In the genomic region with DNA sequence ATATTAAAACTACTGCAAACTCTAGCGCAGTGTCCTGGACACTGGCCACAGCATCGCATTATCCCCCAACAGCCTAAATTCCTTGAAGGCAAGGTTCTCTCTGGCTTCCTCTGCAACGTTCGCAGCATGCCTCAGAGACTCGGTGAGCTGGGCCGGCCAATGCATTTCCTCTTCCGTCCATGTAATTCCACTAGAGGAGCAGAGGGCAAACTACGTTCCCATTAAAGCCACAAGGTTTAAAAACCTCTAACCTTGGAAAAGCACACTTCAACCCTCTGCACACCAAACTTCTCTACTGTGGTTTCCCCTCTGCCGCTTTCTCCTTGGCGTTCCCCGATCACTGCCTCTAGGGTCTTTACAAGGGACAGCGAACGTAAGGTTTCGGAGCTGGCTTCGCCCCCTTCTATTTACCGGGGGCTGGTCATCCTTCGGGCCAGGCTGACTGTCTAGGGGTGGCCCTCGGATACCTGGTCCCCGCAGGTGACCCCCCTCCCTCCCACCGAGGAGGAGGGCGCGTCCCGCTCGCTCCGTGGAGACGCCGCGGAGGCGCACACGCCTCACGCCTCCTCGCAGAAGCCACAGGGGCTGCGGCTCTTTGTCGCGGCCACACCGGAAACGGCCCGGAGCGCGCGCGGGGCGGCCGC, we compare ENCODE assay signal across 8 cellular contexts. TPM values are rescaled to one million over a fixed set of nuclear protein-coding genes. Genes with fewer than 3 reads are reported as not detected.
A peak's percentile ranks its signal among the peaks of the same experiment; 100 is the strongest.
DNase-seq lines count a peak whose midpoint lies in the region; ATAC-seq, FAIRE-seq and TF ChIP-seq lines count a peak whose summit lies in the region.

No MANE protein-coding gene starts in this region.

- peak overlapping the region; percentile 76 for H3K4me3 Mint-ChIP-seq in T-helper 2 cell treated with Interferon-gamma antibody and Interleukin-4, amounts not matched to agents 5 μg/mL and 100 μg/mL, for 36 hours

- H3K9ac ChIP-seq in endothelial cell of umbilical vein (replicated peaks; ENCODE audit: extremely low read depth, insufficient read depth, low read length) = peak overlapping the region; percentile 73

- TF ChIP-seq EP300 in tibial nerve (IDR thresholded peaks at IDR 0.05) = peak in 1 of 2 donors; percentile 8

- no peaks in the 10 kb centered on the region for H3K9me3 ChIP-seq in endothelial cell of umbilical vein (replicated peaks; ENCODE audit: control insufficient read depth, insufficient read depth, low read length)
- H3K9me3 ChIP-seq in mucosa of descending colon = no peaks in the 10 kb centered on the region
- peaks cover 0 to 12% (median 0%) of the 10 kb centered on the region in 4 donors for H3K9me3 ChIP-seq in tibial nerve

- peaks cover 41% of the 10 kb centered on the region for H3K4me1 Mint-ChIP-seq in T-helper 2 cell treated with Interferon-gamma antibody and Interleukin-4, amounts not matched to agents 5 μg/mL and 100 μg/mL, for 36 hours (ENCODE audit: low read depth)

- dilution Hi-C loops in endothelial cell of umbilical vein (cut with MboI; ENCODE audit: extremely low pct_ligation_motif_present, low sequenced_read_pairs) = no loop called here

- FAIRE-seq in H54 (lab: Jason Lieb, UNC) = no peak
- FAIRE-seq in endothelial cell of umbilical vein (lab: Jason Lieb, UNC) = peak; percentile 83

- H3K27ac Mint-ChIP-seq in T-helper 2 cell treated with Interferon-gamma antibody and Interleukin-4, amounts not matched to agents 5 μg/mL and 100 μg/mL, for 36 hours = peak overlapping the region; percentile 56

- no peaks in the 10 kb centered on the region for H3K27me3 ChIP-seq in endothelial cell of umbilical vein (ENCODE audit: control insufficient read depth in 2 of 2, insufficient read depth in 2 of 2, low read length in 2 of 2)
- no peaks in the 10 kb centered on the region for H3K27me3 ChIP-seq in tibial nerve

- H3K4me1 ChIP-seq in endothelial cell of umbilical vein (ENCODE audit: control insufficient read depth, extremely low read depth, insufficient read depth, low read length) = peaks cover 4% of the 10 kb centered on the region
- no peaks in the 10 kb centered on the region for H3K4me1 ChIP-seq in mucosa of descending colon (ENCODE audit: low read depth)
- peaks cover 0 to 34% (median 0%) of the 10 kb centered on the region in 4 donors for H3K4me1 ChIP-seq in tibial nerve

- H4K20me1 ChIP-seq in endothelial cell of umbilical vein (replicated peaks; ENCODE audit: control insufficient read depth, extremely low read depth, insufficient read depth, low read length) = no peaks in the 10 kb centered on the region

- peaks cover 10% of the 10 kb centered on the region for H3K36me3 Mint-ChIP-seq in T-helper 2 cell treated with Interferon-gamma antibody and Interleukin-4, amounts not matched to agents 5 μg/mL and 100 μg/mL, for 36 hours (ENCODE audit: low read depth)

- H3K79me2 ChIP-seq in endothelial cell of umbilical vein (ENCODE audit: control insufficient read depth, insufficient read depth, low read length) = no peaks in the 10 kb centered on the region

- H3K4me2 ChIP-seq in endothelial cell of umbilical vein (ENCODE audit: insufficient read depth, low read length) = peak overlapping the region; percentile 60

- H3K9me3 Mint-ChIP-seq in T-helper 2 cell treated with Interferon-gamma antibody and Interleukin-4, amounts not matched to agents 5 μg/mL and 100 μg/mL, for 36 hours = no peaks in the 10 kb centered on the region

- H3K27ac ChIP-seq in endothelial cell of umbilical vein (ENCODE audit: insufficient read depth, low read depth, low read length) = peak overlapping the region; percentile 59
- peak overlapping the region; percentile 32 to 90 (median 85) for H3K27ac ChIP-seq in tibial nerve

- CTCF ChIA-PET in endothelial cell of umbilical vein (lab: Charles Lee) = interaction anchor here (0.6 to 1.4 kb wide), 6 partner anchors 15 to 66 kb away, joined by 3 to 10 read pairs (median 4); no protein-coding TSS in a partner anchor

- H3K9me1 ChIP-seq in endothelial cell of umbilical vein (replicated peaks; ENCODE audit: control insufficient read depth, extremely low read depth, insufficient read depth, low read length) = no peaks in the 10 kb centered on the region

- BruUV-seq in endothelial cell of umbilical vein (replicated peaks; lab: Mats Ljungman, UMichigan) = TSS peak; percentile 56

- in situ Hi-C loops in KBM-7 (cut with MboI; ENCODE audit: low pct_unique_long_range_greater_than_20kb, low sequenced_read_pairs) = no loop called here

- TF ChIP-seq CTCF in endothelial cell of umbilical vein (IDR thresholded peaks at IDR 0.05; ENCODE audit: extremely low read depth in 1 of 2, insufficient read depth in 1 of 2, low read depth in 1 of 2, low read length in 2 of 2) (no peak), mucosa of descending colon (IDR thresholded peaks at IDR 0.05) (no peak), tibial nerve (IDR thresholded peaks at IDR 0.05) (no peak)

- H3K27me3 Mint-ChIP-seq in T-helper 2 cell treated with Interferon-gamma antibody and Interleukin-4, amounts not matched to agents 5 μg/mL and 100 μg/mL, for 36 hours (ENCODE audit: low read depth) = no peaks in the 10 kb centered on the region

- peak overlapping the region; percentile 78 for H2AFZ ChIP-seq in endothelial cell of umbilical vein (ENCODE audit: low read depth, low read length)

- 1% methylated on average over 22 to 27 of the region's 44 CpGs for WGBS in tibial nerve, 2 donors

- ATAC-seq in mucosa of descending colon = peak; percentile 67

- peak overlapping the region; percentile 66 to 79 (median 77) for H3K4me3 ChIP-seq in endothelial cell of umbilical vein (replicated peaks in 1 of 3; ENCODE audit: insufficient read depth in 1 of 3, low read depth in 1 of 3, low read length in 3 of 3)
- H3K4me3 ChIP-seq in mucosa of descending colon = peak overlapping the region; percentile 57
- peak overlapping the region; percentile 71 to 93 (median 86) for H3K4me3 ChIP-seq in tibial nerve

- H3K36me3 ChIP-seq in endothelial cell of umbilical vein (ENCODE audit: control insufficient read depth in 2 of 2, extremely low read depth in 1 of 2, insufficient read depth in 2 of 2, low read length in 2 of 2) (no peaks in the 10 kb centered on the region), mucosa of descending colon (ENCODE audit: low read depth) (no peaks in the 10 kb centered on the region), tibial nerve (no peaks in the 10 kb centered on the region)

- TF ChIP-seq POLR2A in H54 (IDR thresholded peaks at IDR 0.05; ENCODE audit: low read depth, low read length) (peak; percentile 19; the same call in 1 of the 2 replicates), endothelial cell of umbilical vein (IDR thresholded peaks at IDR 0.05; ENCODE audit: low read depth, low read length) (no peak), tibial nerve (IDR thresholded peaks at IDR 0.05) (no peak)

- DNase-seq in activated CD4-positive, alpha-beta T cell treated with anti-CD3 and anti-CD28 coated beads for 48 hours = peak; percentile 32
- DNase-seq in activated CD4-positive, alpha-beta T cell treated with anti-CD3 and anti-CD28 coated beads for 1 hour = no peak
- DNase-seq in H54 (ENCODE audit: insufficient read length, low spot score) = peak; percentile 30
- peak; percentile 67 for DNase-seq in KBM-7
- DNase-seq in T-helper 2 cell treated with Interferon-gamma antibody and Interleukin-4, amounts not matched to agents 5 μg/mL and 100 μg/mL, for 36 hours (ENCODE audit: low spot score) = no peak
- peak; percentile 48 for DNase-seq in endothelial cell of umbilical vein (ENCODE audit: low read depth, low spot score)
- peak; percentile 66 to 71 (median 68) for DNase-seq in mucosa of descending colon
- DNase-seq in tibial nerve (ENCODE audit: low spot score in 2 of 2) = peak in 1 of 2 donors; percentile 27

- POLR2A ChIA-PET in endothelial cell of umbilical vein (lab: Charles Lee) = no interaction called here

- intact Hi-C loops in endothelial cell of umbilical vein (cut with micrococcal nuclease) (loop anchor here (1.0 kb wide), 2 partner anchors 19 to 272 kb away; no protein-coding TSS in a partner anchor), mucosa of descending colon (cut with DNase I, micrococcal nuclease) (no loop called here)

TF ChIP-seq in endothelial cell of umbilical vein, 7 proteins besides CTCF, POLR2A, EP300 and RAD21:
- TF ChIP-seq EZH2 (IDR thresholded peaks at IDR 0.05; ENCODE audit: borderline replicate concordance, low read depth, low read length, severe bottlenecking) (no peak), JUN (IDR thresholded peaks at IDR 0.05; ENCODE audit: borderline replicate concordance, insufficient read depth, insufficient read length, low read depth) (no peak), MYC (IDR thresholded peaks at IDR 0.05; ENCODE audit: low read depth, low read length) (no peak), POLR2AphosphoS5 (IDR thresholded peaks at IDR 0.05; ENCODE audit: insufficient read depth, low read depth, low read length) (no peak), GATA2 (IDR thresholded peaks at IDR 0.05; ENCODE audit: insufficient read depth, insufficient read length, low read depth, low read length) (no peak), FOS (IDR thresholded peaks at IDR 0.05; ENCODE audit: borderline replicate concordance, insufficient read depth, low read length) (no peak)
- TF ChIP-seq, protein P1, sequence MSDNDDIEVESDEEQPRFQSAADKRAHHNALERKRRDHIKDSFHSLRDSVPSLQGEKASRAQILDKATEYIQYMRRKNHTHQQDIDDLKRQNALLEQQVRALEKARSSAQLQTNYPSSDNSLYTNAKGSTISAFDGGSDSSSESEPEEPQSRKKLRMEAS (IDR thresholded peaks at IDR 0.05; ENCODE audit: insufficient read depth, insufficient read length) = no peak
TF ChIP-seq in endothelial cell of umbilical vein: peak in this region for 0.

RNA-seq across cellular contexts. Expression of gene SMYD2, which starts 0.5 kb away (rescaled TPM):
- total RNA-seq in endothelial cell of umbilical vein (20.9 and 22.0 TPM in 2 replicates), mucosa of descending colon (10 to 100 TPM; 15.9 to 23.4 (median 18.6) TPM), tibial nerve (10 to 100 TPM; 10.5 to 23.7 (median 15.0) TPM)
- polyA plus RNA-seq in endothelial cell of umbilical vein = 6.6 and 8.0 TPM in 2 replicates
- 14.7 and 15.5 TPM in 2 replicates for polyA plus RNA-seq in endothelial cell of umbilical vein (2011; cell fraction: cytosol; rRNA removed)
- 19.1 and 21.5 TPM in 2 replicates for polyA plus RNA-seq in endothelial cell of umbilical vein (2011; cell fraction: nucleus; rRNA removed)
- 10.6 and 22.1 TPM in 2 replicates for polyA plus RNA-seq in endothelial cell of umbilical vein (2012)
- polyA minus RNA-seq in endothelial cell of umbilical vein = 7.0 and 11.0 TPM in 2 replicates
- 18.8 TPM for polyA minus RNA-seq in endothelial cell of umbilical vein (2011; cell fraction: cytosol; rRNA and poly(A)+ RNA removed)
- polyA minus RNA-seq in endothelial cell of umbilical vein (2011; cell fraction: nucleus; rRNA and poly(A)+ RNA removed) = 5.0 and 7.5 TPM in 2 replicates

Comparison
In these comparisons a context has a peak if more than half of its experiments do, and no peak if none do; other contexts are left out.
1. DNase-seq: peak in activated CD4-positive, alpha-beta T cell treated with anti-CD3 and anti-CD28 coated beads for 48 hours (single experiment), H54 (single experiment), KBM-7 (single experiment), endothelial cell of umbilical vein (single experiment) and mucosa of descending colon (3 of 3); none in activated CD4-positive, alpha-beta T cell treated with anti-CD3 and anti-CD28 coated beads for 1 hour (single experiment) and T-helper 2 cell treated with Interferon-gamma antibody and Interleukin-4, amounts not matched to agents 5 μg/mL and 100 μg/mL, for 36 hours (single experiment).
2. Peak in every context shown above with its lines, with median percentiles within 50 percentile points of each other: H3K4me3 ChIP-seq.